25 cellular contexts compared by ENCODE assay signal in the genomic region with DNA sequence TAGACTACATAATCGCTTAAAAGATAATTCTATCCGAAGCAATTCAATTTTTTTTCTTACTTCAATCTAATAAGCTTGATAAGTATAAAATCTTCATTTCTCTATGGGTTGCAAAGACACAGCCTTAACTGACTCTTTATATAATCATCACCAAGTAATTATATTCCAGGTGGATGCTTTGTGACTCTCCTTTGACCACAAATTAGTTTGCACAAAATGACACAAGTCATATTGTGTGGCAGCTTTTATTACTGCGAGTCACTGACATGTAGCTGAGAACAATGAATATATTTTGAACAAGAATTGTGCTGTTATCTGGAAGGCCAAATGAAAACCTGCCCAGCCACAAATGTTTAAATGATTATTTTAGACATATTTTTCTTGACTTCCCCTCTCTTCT.
"Had no signal": no experiment of that assay in that cellular context is flagged by ENCODE, and none has a peak within 500 bp of the region (broad histone marks: within the 10 kb centered on the region; RNA-seq: fewer than 3 reads in every experiment).

No MANE protein-coding gene starts in this region.

- H3K9ac ChIP-seq: neural progenitor cell had no signal

- H3K4me1 ChIP-seq: adrenal gland, ascending aorta, right lobe of liver, tibial artery had no signal

- H2AFZ ChIP-seq: neural progenitor cell had no signal

- H3K9me3 ChIP-seq: adrenal gland, ascending aorta, right lobe of liver, tibial artery had no signal

- H3K36me3 Mint-ChIP-seq: activated naive CD8-positive, alpha-beta T cell; naive B cell; neural progenitor cell; stimulated activated effector memory CD8-positive, alpha-beta T cell treated with anti-CD3 and anti-CD28 coated beads, Interleukin-12 subunit alpha, Interleukin-12 subunit beta, amount 100 ng/mL, for 72 hours had no signal

- ATAC-seq: activated T-helper 17 cell treated with anti-CD3 and anti-CD28 coated beads, Interleukin-2, amount 50 U/mL, for 72 hours; right lobe of liver; stimulated activated effector memory CD8-positive, alpha-beta T cell treated with anti-CD3 and anti-CD28 coated beads, Interleukin-12 subunit alpha, Interleukin-12 subunit beta, amount 100 ng/mL, for 72 hours; stimulated activated naive CD8-positive, alpha-beta T cell treated with anti-CD3 and anti-CD28 coated beads, Interleukin-15, amount 100 ng/mL, for 72 hours had no signal

- DNase-seq: activated CD4-positive, alpha-beta T cell treated with anti-CD3 and anti-CD28 coated beads for 1 hour; activated CD8-positive, alpha-beta memory T cell treated with anti-CD3 and anti-CD28 coated beads for 24 hours; activated CD8-positive, alpha-beta memory T cell treated with anti-CD3 and anti-CD28 coated beads, Interleukin-2, amount 50 U/mL, for 4 hours; activated T-cell treated with anti-CD3 and anti-CD28 coated beads, Interleukin-2, amount 50 U/mL, for 24 hours; adrenal gland; brain microvascular endothelial cell; central memory CD4-positive, alpha-beta T cell; dermis blood vessel endothelial cell; effector memory CD4-positive, alpha-beta T cell; foreskin melanocyte; kidney; naive B cell; posterior cingulate gyrus; right lobe of liver; stimulated activated CD4-positive, alpha-beta T cell treated with anti-CD3 and anti-CD28 coated beads, Interleukin-2, amount 100 ng/mL, for 24 hours; stimulated activated naive CD8-positive, alpha-beta T cell treated with anti-CD3 and anti-CD28 coated beads, Interleukin-15, amount 100 ng/mL, for 72 hours; tibial artery; WERI-Rb-1 had no signal

- H3K27ac Mint-ChIP-seq: activated naive CD8-positive, alpha-beta T cell; activated T-cell treated with anti-CD3 and anti-CD28 coated beads, Interleukin-2, amount 50 U/mL, for 24 hours; activated T-helper 17 cell treated with anti-CD3 and anti-CD28 coated beads, Interleukin-2, amount 50 U/mL, for 72 hours; naive B cell; neural progenitor cell; stimulated activated effector memory CD8-positive, alpha-beta T cell treated with anti-CD3 and anti-CD28 coated beads, Interleukin-12 subunit alpha, Interleukin-12 subunit beta, amount 100 ng/mL, for 72 hours; stimulated activated naive CD8-positive, alpha-beta T cell treated with anti-CD3 and anti-CD28 coated beads, Interleukin-15, amount 100 ng/mL, for 72 hours had no signal

- H3K36me3 ChIP-seq: adrenal gland, ascending aorta, brain microvascular endothelial cell, neural progenitor cell, right lobe of liver, tibial artery, WERI-Rb-1 had no signal

- H3K27me3 ChIP-seq: adrenal gland, ascending aorta, brain microvascular endothelial cell, neural progenitor cell, right lobe of liver, tibial artery had no signal

- H3K4me2 ChIP-seq: neural progenitor cell had no signal

- H3K4me3 ChIP-seq: adrenal gland, ascending aorta, lung, neural progenitor cell, right lobe of liver, skin epidermis, tibial artery had no signal

- H3K27ac ChIP-seq: adrenal gland, ascending aorta, brain microvascular endothelial cell, neural progenitor cell, right lobe of liver, skin epidermis, tibial artery, WERI-Rb-1 had no signal
